Comparison of ENCODE assay signal across 16 cellular contexts in genomic region chr7:13414181-13414580, GRCh38.
"Had no signal": no experiment of that assay in that cellular context is flagged by ENCODE, and none has a peak within 500 bp of the region (broad histone marks: within the 10 kb centered on the region; RNA-seq: fewer than 3 reads in every experiment).

No MANE protein-coding gene starts in this region.

- H3K4me1 ChIP-seq: upper lobe of right lung had no signal

- H3K4me3 Mint-ChIP-seq: activated CD4-positive, alpha-beta T cell treated with anti-CD3 and anti-CD28 coated beads, Interleukin-2, amount 10 ng/mL, durations not matched to agents 24 days and 14 days; activated CD8-positive, alpha-beta T cell treated with anti-CD3 and anti-CD28 coated beads, Interleukin-2, amount 10 ng/mL, durations not matched to agents 7 days and 5 days; activated naive CD4-positive, alpha-beta T cell treated with anti-CD3 and anti-CD28 coated beads, Interleukin-2, amount 10 ng/mL, durations not matched to agents 7 days and 5 days; activated naive CD8-positive, alpha-beta T cell treated with anti-CD3 and anti-CD28 coated beads, Interleukin-2, amount 50 U/mL, for 24 hours; neural crest cell; stimulated activated naive B cell treated with anti-CD40 and anti-IgM and Interleukin-4, amounts not matched to agents 10 μg/mL and 1 μg/mL and 100 μg/mL, for 72 hours had no signal

- H3K4me1 Mint-ChIP-seq: activated CD4-positive, alpha-beta T cell treated with anti-CD3 and anti-CD28 coated beads, Interleukin-2, amount 10 ng/mL, durations not matched to agents 24 days and 14 days; activated naive CD4-positive, alpha-beta T cell treated with anti-CD3 and anti-CD28 coated beads, Interleukin-2, amount 10 ng/mL, durations not matched to agents 7 days and 5 days; activated naive CD8-positive, alpha-beta T cell treated with anti-CD3 and anti-CD28 coated beads, Interleukin-2, amount 50 U/mL, for 24 hours; neural crest cell; stimulated activated naive B cell treated with anti-CD40 and anti-IgM and Interleukin-4, amounts not matched to agents 10 μg/mL and 1 μg/mL and 100 μg/mL, for 72 hours had no signal

- H3K27me3 Mint-ChIP-seq: activated CD4-positive, alpha-beta T cell treated with anti-CD3 and anti-CD28 coated beads, Interleukin-2, amount 10 ng/mL, durations not matched to agents 24 days and 14 days; activated naive CD4-positive, alpha-beta T cell treated with anti-CD3 and anti-CD28 coated beads, Interleukin-2, amount 10 ng/mL, durations not matched to agents 7 days and 5 days; activated naive CD8-positive, alpha-beta T cell treated with anti-CD3 and anti-CD28 coated beads, Interleukin-2, amount 50 U/mL, for 24 hours; stimulated activated naive B cell treated with anti-CD40 and anti-IgM and Interleukin-4, amounts not matched to agents 10 μg/mL and 1 μg/mL and 100 μg/mL, for 72 hours had no signal

- H3K27ac Mint-ChIP-seq: activated CD4-positive, alpha-beta T cell treated with anti-CD3 and anti-CD28 coated beads, Interleukin-2, amount 10 ng/mL, durations not matched to agents 24 days and 14 days; activated CD8-positive, alpha-beta T cell treated with anti-CD3 and anti-CD28 coated beads, Interleukin-2, amount 10 ng/mL, durations not matched to agents 7 days and 5 days; activated naive CD4-positive, alpha-beta T cell treated with anti-CD3 and anti-CD28 coated beads, Interleukin-2, amount 10 ng/mL, durations not matched to agents 7 days and 5 days; activated naive CD8-positive, alpha-beta T cell treated with anti-CD3 and anti-CD28 coated beads, Interleukin-2, amount 50 U/mL, for 24 hours; stimulated activated naive B cell treated with anti-CD40 and anti-IgM and Interleukin-4, amounts not matched to agents 10 μg/mL and 1 μg/mL and 100 μg/mL, for 72 hours had no signal

- H3K4me3 ChIP-seq: gastroesophageal sphincter, sigmoid colon, upper lobe of right lung had no signal

- H3K36me3 ChIP-seq: gastroesophageal sphincter, heart right ventricle, sigmoid colon, upper lobe of right lung had no signal

- ATAC-seq: activated CD8-positive, alpha-beta T cell treated with anti-CD3 and anti-CD28 coated beads, Interleukin-2, amount 10 ng/mL, durations not matched to agents 7 days and 5 days; activated naive CD8-positive, alpha-beta T cell treated with anti-CD3 and anti-CD28 coated beads, Interleukin-2, amount 50 U/mL, for 24 hours; esophagus mucosa; gastroesophageal sphincter; stimulated activated naive B cell treated with anti-CD40 and anti-IgM and Interleukin-4, amounts not matched to agents 10 μg/mL and 1 μg/mL and 100 μg/mL, for 72 hours; upper lobe of right lung had no signal

- DNase-seq: activated CD4-positive, alpha-beta T cell treated with anti-CD3 and anti-CD28 coated beads, Interleukin-2, amount 10 ng/mL, durations not matched to agents 24 days and 14 days; activated CD8-positive, alpha-beta T cell treated with anti-CD3 and anti-CD28 coated beads, Interleukin-2, amount 10 ng/mL, durations not matched to agents 7 days and 5 days; activated effector memory CD4-positive, alpha-beta T cell treated with Interleukin-2 at 50 U/mL for 16 hours; activated naive CD4-positive, alpha-beta T cell treated with anti-CD3 and anti-CD28 coated beads, Interleukin-2, amount 10 ng/mL, durations not matched to agents 7 days and 5 days; activated naive CD8-positive, alpha-beta T cell treated with anti-CD3 and anti-CD28 coated beads, Interleukin-2, amount 50 U/mL, for 24 hours; activated T-cell treated with anti-CD3 and anti-CD28 coated beads, Interleukin-2, amount 50 U/mL, for 48 hours; aorta; effector CD4-positive, alpha-beta T cell; left ventricle myocardium superior; sigmoid colon; stimulated activated naive B cell treated with anti-CD40 and anti-IgM and Interleukin-4, amounts not matched to agents 10 μg/mL and 1 μg/mL and 100 μg/mL, for 72 hours; upper lobe of right lung had no signal

- H3K36me3 Mint-ChIP-seq: activated naive CD4-positive, alpha-beta T cell treated with anti-CD3 and anti-CD28 coated beads, Interleukin-2, amount 10 ng/mL, durations not matched to agents 7 days and 5 days had no signal

- H3K27ac ChIP-seq: gastroesophageal sphincter, sigmoid colon, upper lobe of right lung had no signal

- H3K9me3 Mint-ChIP-seq: activated CD4-positive, alpha-beta T cell treated with anti-CD3 and anti-CD28 coated beads, Interleukin-2, amount 10 ng/mL, durations not matched to agents 24 days and 14 days had no signal

- H3K27me3 ChIP-seq: gastroesophageal sphincter, heart right ventricle, sigmoid colon, upper lobe of right lung had no signal
